8 cellular contexts compared by ENCODE assay signal in genomic region chr1:21936366-21937031, GRCh38. TPM values are rescaled to one million over a fixed set of nuclear protein-coding genes. Genes with fewer than 3 reads are reported as not detected.
DNase-seq lines count a peak whose midpoint lies in the region; ATAC-seq lines count a peak whose summit lies in the region.

No MANE protein-coding gene starts in this region.

- peak overlapping the region; percentile 50 to 60 for H3K4me3 Mint-ChIP-seq in activated T-cell treated with anti-CD3 and anti-CD28 coated beads, Interleukin-2, amount 50 U/mL, for 72 hours
- peak overlapping the region; percentile 30 for H3K4me3 Mint-ChIP-seq in stimulated activated memory B cell treated with anti-CD40 and anti-IgM and Interleukin-4, amounts not matched to agents 10 μg/mL and 1 μg/mL and 100 μg/mL, for 72 hours

- peak; percentile 5 to 11 for ATAC-seq in activated CD4-positive, CD25-positive, alpha-beta regulatory T cell treated with anti-CD3 and anti-CD28 coated beads, Interleukin-2, amount 50 U/mL, for 24 hours
- peak; percentile 29 to 45 for ATAC-seq in activated T-cell treated with anti-CD3 and anti-CD28 coated beads, Interleukin-2, amount 50 U/mL, for 72 hours (replicated peaks in 1 of 2)
- peak; percentile 49 for ATAC-seq in stimulated activated memory B cell treated with anti-CD40 and anti-IgM and Interleukin-4, amounts not matched to agents 10 μg/mL and 1 μg/mL and 100 μg/mL, for 72 hours
- ATAC-seq in GM21723 (IDR thresholded peaks at IDR 0.05; ENCODE audit: unreplicated experiment) (no peak), HG03139 (IDR thresholded peaks at IDR 0.05; ENCODE audit: unreplicated experiment) (no peak)

- no peaks in the 10 kb centered on the region for H3K9me3 Mint-ChIP-seq in activated T-cell treated with anti-CD3 and anti-CD28 coated beads, Interleukin-2, amount 50 U/mL, for 72 hours
- no peaks in the 10 kb centered on the region for H3K9me3 Mint-ChIP-seq in stimulated activated memory B cell treated with anti-CD40 and anti-IgM and Interleukin-4, amounts not matched to agents 10 μg/mL and 1 μg/mL and 100 μg/mL, for 72 hours

- peaks cover 13% of the 10 kb centered on the region for H3K4me1 Mint-ChIP-seq in activated T-cell treated with anti-CD3 and anti-CD28 coated beads, Interleukin-2, amount 50 U/mL, for 72 hours (ENCODE audit: low read depth)
- H3K4me1 Mint-ChIP-seq in stimulated activated memory B cell treated with anti-CD40 and anti-IgM and Interleukin-4, amounts not matched to agents 10 μg/mL and 1 μg/mL and 100 μg/mL, for 72 hours = peaks cover 25% of the 10 kb centered on the region

- H3K4me3 ChIP-seq in iPS-11a (ENCODE audit: low read depth, low read length) = peak overlapping the region; percentile 50

- H3K36me3 Mint-ChIP-seq in activated T-cell treated with anti-CD3 and anti-CD28 coated beads, Interleukin-2, amount 50 U/mL, for 72 hours (ENCODE audit: insufficient read depth in 2 of 2) = no peaks in the 10 kb centered on the region
- no peaks in the 10 kb centered on the region for H3K36me3 Mint-ChIP-seq in stimulated activated memory B cell treated with anti-CD40 and anti-IgM and Interleukin-4, amounts not matched to agents 10 μg/mL and 1 μg/mL and 100 μg/mL, for 72 hours

- no peak for DNase-seq in activated CD4-positive, CD25-positive, alpha-beta regulatory T cell treated with anti-CD3 and anti-CD28 coated beads, Interleukin-2, amount 50 U/mL, for 72 hours
- DNase-seq in activated T-cell treated with anti-CD3 and anti-CD28 coated beads, Interleukin-2, amount 50 U/mL, for 72 hours = peak in 1 of 2 donors; percentile 10
- no peak for DNase-seq in NCI-H345 treated with DMSO at 0.1 percent for 48 hours (lab: John Stamatoyannopoulos, UW; ENCODE audit: unreplicated experiment)

- no peak overlapping the region for H3K27ac Mint-ChIP-seq in activated T-cell treated with anti-CD3 and anti-CD28 coated beads, Interleukin-2, amount 50 U/mL, for 72 hours
- H3K27ac Mint-ChIP-seq in stimulated activated memory B cell treated with anti-CD40 and anti-IgM and Interleukin-4, amounts not matched to agents 10 μg/mL and 1 μg/mL and 100 μg/mL, for 72 hours = no peak overlapping the region

- no peaks in the 10 kb centered on the region for H3K27me3 Mint-ChIP-seq in activated T-cell treated with anti-CD3 and anti-CD28 coated beads, Interleukin-2, amount 50 U/mL, for 72 hours (ENCODE audit: low read depth)
- peaks cover 26% of the 10 kb centered on the region for H3K27me3 Mint-ChIP-seq in stimulated activated memory B cell treated with anti-CD40 and anti-IgM and Interleukin-4, amounts not matched to agents 10 μg/mL and 1 μg/mL and 100 μg/mL, for 72 hours

RNA-seq across cellular contexts. Expression of gene HSPG2, which starts 0.6 kb away (rescaled TPM):
- 10 to 100 TPM in 1 of 2 donors, 1 to 10 TPM in 1; 4.4 to 11.5 TPM for total RNA-seq in activated T-cell treated with anti-CD3 and anti-CD28 coated beads, Interleukin-2, amount 50 U/mL, for 72 hours

RNA-seq across cellular contexts. Expression of gene CELA3B, which starts 40.3 kb away (rescaled TPM):
- total RNA-seq in activated T-cell treated with anti-CD3 and anti-CD28 coated beads, Interleukin-2, amount 50 U/mL, for 72 hours = not detected

Comparison
In these comparisons a context has a peak if more than half of its experiments do, and no peak if none do; other contexts are left out.
1. ATAC-seq: peak in activated CD4-positive, CD25-positive, alpha-beta regulatory T cell treated with anti-CD3 and anti-CD28 coated beads, Interleukin-2, amount 50 U/mL, for 24 hours (2 of 2), activated T-cell treated with anti-CD3 and anti-CD28 coated beads, Interleukin-2, amount 50 U/mL, for 72 hours (2 of 2) and stimulated activated memory B cell treated with anti-CD40 and anti-IgM and Interleukin-4, amounts not matched to agents 10 μg/mL and 1 μg/mL and 100 μg/mL, for 72 hours (single experiment); none in GM21723 (single experiment) and HG03139 (single experiment).